Comparison of ENCODE assay signal across 15 cellular contexts in the genomic region with DNA sequence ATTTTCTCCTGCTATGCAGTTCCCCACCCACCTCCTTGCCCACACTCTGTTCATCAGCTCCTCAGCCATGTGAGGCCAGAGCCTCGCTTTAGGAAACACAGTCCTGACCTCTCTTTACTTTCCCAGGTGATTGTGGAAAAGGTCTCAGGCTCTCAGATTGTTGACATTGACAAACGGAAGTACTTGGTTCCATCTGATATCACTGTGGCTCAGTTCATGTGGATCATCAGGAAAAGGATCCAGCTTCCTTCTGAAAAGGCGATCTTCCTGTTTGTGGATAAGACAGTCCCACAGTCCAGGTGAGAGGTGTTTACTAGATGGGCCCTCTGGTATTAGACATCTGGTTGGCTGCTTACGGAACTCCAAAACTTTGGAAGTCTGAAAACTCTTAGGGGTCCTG. TPM values are rescaled to one million over a fixed set of nuclear protein-coding genes. Genes with fewer than 3 reads are reported as not detected.
DNase-seq lines count a peak whose midpoint lies in the region; ATAC-seq and TF ChIP-seq lines count a peak whose summit lies in the region.
"Had no signal": no experiment of that assay in that cellular context is flagged by ENCODE, and none has a peak within 500 bp of the region (broad histone marks: within the 10 kb centered on the region; RNA-seq: fewer than 3 reads in every experiment).

No MANE protein-coding gene starts in this region.

- 73 to 82% (median 77%) methylated on average over 4 of the region's 4 CpGs for WGBS in heart left ventricle, 4 donors
- WGBS in hepatocyte (ENCODE audit: low lambda C conversion rate, missing lambda C conversion rate) = 87% methylated on average over 4 of the region's 4 CpGs

- peaks cover 48% of the 10 kb centered on the region for H3K4me1 Mint-ChIP-seq in activated CD4-positive, alpha-beta memory T cell treated with anti-CD3 and anti-CD28 coated beads for 36 hours (ENCODE audit: low read depth)
- H3K4me1 Mint-ChIP-seq in stimulated activated memory B cell treated with anti-CD40 and anti-IgM and Interleukin-4, amounts not matched to agents 10 μg/mL and 1 μg/mL and 100 μg/mL, for 72 hours = peaks cover 55% of the 10 kb centered on the region

- peak overlapping the region; percentile 96 for H3K4me2 ChIP-seq in hepatocyte

- TF ChIP-seq POLR2A in heart left ventricle (IDR thresholded peaks at IDR 0.05) = no peak

- H3K4me3 Mint-ChIP-seq in activated CD4-positive, alpha-beta memory T cell treated with anti-CD3 and anti-CD28 coated beads for 36 hours = peak overlapping the region; percentile 94
- peak overlapping the region; percentile 93 for H3K4me3 Mint-ChIP-seq in stimulated activated memory B cell treated with anti-CD40 and anti-IgM and Interleukin-4, amounts not matched to agents 10 μg/mL and 1 μg/mL and 100 μg/mL, for 72 hours

- CTCF ChIA-PET in activated CD4-positive, alpha-beta memory T cell treated with anti-CD3 and anti-CD28 coated beads for 36 hours (lab: Charles Lee) = interaction anchor here (0.9 to 1.4 kb wide), 5 partner anchors 17 to 369 kb away, joined by 3 to 6 read pairs (median 4); a partner anchor contains a TSS

- peaks cover 3 to 72% (median 63%) of the 10 kb centered on the region in 12 donors for H3K4me1 ChIP-seq in heart left ventricle
- H3K4me1 ChIP-seq in hepatocyte (ENCODE audit: insufficient read depth) = peaks cover 8% of the 10 kb centered on the region

- H3K27me3 ChIP-seq in heart left ventricle (no peaks in the 10 kb centered on the region), hepatocyte (peaks cover 4% of the 10 kb centered on the region)

- H3K9me3 ChIP-seq in heart left ventricle = no peaks in the 10 kb centered on the region
- H3K9me3 ChIP-seq in hepatocyte (ENCODE audit: low read depth) = no peaks in the 10 kb centered on the region
- H3K9me3 ChIP-seq: left lung had no signal

- ATAC-seq in heart left ventricle (no peak), left cardiac atrium (no peak), Right ventricle myocardium superior (ENCODE audit: poor library complexity) (no peak), HG03460 (IDR thresholded peaks at IDR 0.05; ENCODE audit: unreplicated experiment) (no peak)
- no peak for ATAC-seq in stimulated activated memory B cell treated with anti-CD40 and anti-IgM and Interleukin-4, amounts not matched to agents 10 μg/mL and 1 μg/mL and 100 μg/mL, for 72 hours
- ATAC-seq: left lung had no signal

- no peak overlapping the region for H3K27ac Mint-ChIP-seq in activated CD4-positive, alpha-beta memory T cell treated with anti-CD3 and anti-CD28 coated beads for 36 hours
- no peak overlapping the region for H3K27ac Mint-ChIP-seq in stimulated activated memory B cell treated with anti-CD40 and anti-IgM and Interleukin-4, amounts not matched to agents 10 μg/mL and 1 μg/mL and 100 μg/mL, for 72 hours

- no peaks in the 10 kb centered on the region for H3K9me2 ChIP-seq in hepatocyte (replicated peaks; ENCODE audit: insufficient read depth)

- H3K9me3 Mint-ChIP-seq in activated CD4-positive, alpha-beta memory T cell treated with anti-CD3 and anti-CD28 coated beads for 36 hours = no peaks in the 10 kb centered on the region
- no peaks in the 10 kb centered on the region for H3K9me3 Mint-ChIP-seq in stimulated activated memory B cell treated with anti-CD40 and anti-IgM and Interleukin-4, amounts not matched to agents 10 μg/mL and 1 μg/mL and 100 μg/mL, for 72 hours

- peaks cover 7% of the 10 kb centered on the region for H3K27me3 Mint-ChIP-seq in activated CD4-positive, alpha-beta memory T cell treated with anti-CD3 and anti-CD28 coated beads for 36 hours
- no peaks in the 10 kb centered on the region for H3K27me3 Mint-ChIP-seq in stimulated activated memory B cell treated with anti-CD40 and anti-IgM and Interleukin-4, amounts not matched to agents 10 μg/mL and 1 μg/mL and 100 μg/mL, for 72 hours

- DNase-seq in heart left ventricle (no peak), left cardiac atrium (no peak), hepatocyte (ENCODE audit: low spot score) (no peak), NCI-H446 (lab: John Stamatoyannopoulos, UW) (no peak), Right ventricle myocardium superior (no peak)
- DNase-seq in activated CD4-positive, alpha-beta memory T cell treated with anti-CD3 and anti-CD28 coated beads for 36 hours = no peak
- DNase-seq: effector memory CD4-positive, alpha-beta T cell; left lung; NCI-H2029; stimulated activated CD4-positive, alpha-beta T cell treated with anti-CD3 and anti-CD28 coated beads, Interleukin-2, amount 100 ng/mL, for 48 hours; stimulated activated naive CD4-positive, alpha-beta T cell treated with Interleukin-2 at 50 U/mL for 16 hours had no signal

- TF ChIP-seq CTCF in heart left ventricle (IDR thresholded peaks at IDR 0.05) = no peak
- TF ChIP-seq CTCF in hepatocyte (IDR thresholded peaks at IDR 0.05; ENCODE audit: poor library complexity) = no peak

- intact Hi-C loops in heart left ventricle (cut with DNase I) (loop anchor here in 5 of 10 donors (5.0 to 10.0 kb wide), 2 partner anchors 54 to 57 kb away; a partner anchor contains a TSS), left cardiac atrium (cut with DNase I) (no loop called here), Right ventricle myocardium superior (cut with DNase I) (no loop called here)
- intact Hi-C loops in activated CD4-positive, alpha-beta memory T cell treated with anti-CD3 and anti-CD28 coated beads for 36 hours (cut with micrococcal nuclease) = loop anchor here (2.0 to 5.0 kb wide), 2 partner anchors 194 to 1623 kb away; a partner anchor contains a TSS

- peaks cover 18% of the 10 kb centered on the region for H3K36me3 Mint-ChIP-seq in activated CD4-positive, alpha-beta memory T cell treated with anti-CD3 and anti-CD28 coated beads for 36 hours
- peaks cover 32% of the 10 kb centered on the region for H3K36me3 Mint-ChIP-seq in stimulated activated memory B cell treated with anti-CD40 and anti-IgM and Interleukin-4, amounts not matched to agents 10 μg/mL and 1 μg/mL and 100 μg/mL, for 72 hours

- POLR2A ChIA-PET in activated CD4-positive, alpha-beta memory T cell treated with anti-CD3 and anti-CD28 coated beads for 36 hours (lab: Charles Lee) = interaction anchor here (3.7 kb wide), 1 partner anchor 54 kb away, joined by 17 read pairs; a partner anchor contains a TSS

- H4K20me1 ChIP-seq in hepatocyte (ENCODE audit: insufficient read depth, poor library complexity, severe bottlenecking) = peaks cover 29% of the 10 kb centered on the region

- H2AFZ ChIP-seq in hepatocyte = no peak overlapping the region

- H3K36me3 ChIP-seq in heart left ventricle (peaks cover 0 to 57% (median 53%) of the 10 kb centered on the region in 9 donors), hepatocyte (replicated peaks; ENCODE audit: insufficient read depth, low read depth) (peaks cover 4% of the 10 kb centered on the region)

- H3K79me2 ChIP-seq in hepatocyte = peaks cover 41% of the 10 kb centered on the region

- H3K4me3 ChIP-seq in heart left ventricle (peak overlapping the region in 8 of 12 donors; percentile 83 to 100 (median 90)), hepatocyte (no peak overlapping the region)

- H3K27ac ChIP-seq in heart left ventricle (peak overlapping the region in 6 of 12 donors; percentile 17 to 95 (median 86)), hepatocyte (no peak overlapping the region)

RNA-seq across cellular contexts. Expression of a gene that starts 1.7 kb away (rescaled TPM):
- total RNA-seq in heart left ventricle (100 to 1,000 TPM; 145 to 256 (median 210) TPM), left cardiac atrium (100 to 1,000 TPM; 172 to 180 TPM), hepatocyte (106 and 143 TPM in 2 replicates), Right ventricle myocardium superior (239 TPM)
- polyA plus RNA-seq in heart left ventricle (100 to 1,000 TPM; 141 to 235 TPM), hepatocyte (211 and 232 TPM in 2 replicates)
- 10 to 100 TPM; 71.5 to 76.1 TPM for total RNA-seq in activated CD4-positive, alpha-beta memory T cell treated with anti-CD3 and anti-CD28 coated beads for 36 hours

RNA-seq across cellular contexts. Expression of a gene that starts 11.9 kb away (rescaled TPM):
- total RNA-seq in heart left ventricle (1 to 10 TPM; 4.4 to 9.1 (median 7.1) TPM), left cardiac atrium (1 to 10 TPM; 5.6 to 7.3 TPM), hepatocyte (5.4 and 14.2 TPM in 2 replicates), Right ventricle myocardium superior (4.1 TPM)
- polyA plus RNA-seq in heart left ventricle (1 to 10 TPM; 1.7 to 8.0 TPM), hepatocyte (3.5 and 7.1 TPM in 2 replicates)
- 1 to 10 TPM; 4.6 to 5.3 TPM for total RNA-seq in activated CD4-positive, alpha-beta memory T cell treated with anti-CD3 and anti-CD28 coated beads for 36 hours

RNA-seq across cellular contexts. Expression of a gene that starts 32.0 kb away (rescaled TPM):
- under 1 TPM in 6 of 9 donors, not detected in 3; 0.15 to 0.96 (median 0.44) TPM for total RNA-seq in heart left ventricle
- under 1 TPM; 0.18 to 0.61 TPM for polyA plus RNA-seq in heart left ventricle
- total RNA-seq in left cardiac atrium = under 1 TPM in 1 of 2 donors, not detected in 1; 0.37 TPM
- under 1 TPM in 1 of 2 experiments, not detected in 1; 0.34 TPM for total RNA-seq in activated CD4-positive, alpha-beta memory T cell treated with anti-CD3 and anti-CD28 coated beads for 36 hours
- total RNA-seq in hepatocyte = 0.32 TPM in 1 of 2 replicates, not detected in the other
- not detected in 2 replicates for polyA plus RNA-seq in hepatocyte
- 0.22 TPM for total RNA-seq in Right ventricle myocardium superior
- total RNA-seq: posterior vena cava had no signal
- polyA plus RNA-seq: BJ had no signal

RNA-seq across cellular contexts. Expression of a gene that starts 55.2 kb away (rescaled TPM):
- 10 to 100 TPM; 16.8 to 37.5 (median 24.1) TPM for total RNA-seq in heart left ventricle
- polyA plus RNA-seq in heart left ventricle = 10 to 100 TPM in 1 of 2 donors, 1 to 10 TPM in 1; 8.0 to 15.3 TPM
- 10 to 100 TPM; 18.6 to 25.3 TPM for total RNA-seq in left cardiac atrium
- 10 to 100 TPM; 39.9 to 40.2 TPM for total RNA-seq in activated CD4-positive, alpha-beta memory T cell treated with anti-CD3 and anti-CD28 coated beads for 36 hours
- total RNA-seq in hepatocyte = 29.5 and 37.9 TPM in 2 replicates
- 16.1 and 21.2 TPM in 2 replicates for polyA plus RNA-seq in hepatocyte
- total RNA-seq in Right ventricle myocardium superior = 19.3 TPM
